In genomic region chr1:241387216-241387615, GRCh38 we compare ENCODE assay signal across 5 cellular contexts. TPM values are rescaled to one million over a fixed set of nuclear protein-coding genes. Genes with fewer than 3 reads are reported as not detected.
"Had no signal": no experiment of that assay in that cellular context is flagged by ENCODE, and none has a peak within 500 bp of the region (broad histone marks: within the 10 kb centered on the region; RNA-seq: fewer than 3 reads in every experiment).

No MANE protein-coding gene starts in this region.

- DNase-seq: H9, HCEC 1CT, IMR-90 had no signal

- H3K4me2 ChIP-seq: GM23338 had no signal

- H3K4me1 Mint-ChIP-seq: GM23338, H9 had no signal

- H3K9me3 Mint-ChIP-seq: GM23338, H9 had no signal

- H3K27ac Mint-ChIP-seq: GM23338, H9 had no signal

- H3K4me3 Mint-ChIP-seq: GM23338, H9 had no signal

- H3K4me3 ChIP-seq: GM23338, K562 had no signal

- ATAC-seq: GM23338, K562 had no signal

- H2AFZ ChIP-seq: GM23338 had no signal

RNA-seq across cellular contexts. Expression of gene RGS7, which starts 30.2 kb away (rescaled TPM):
- total RNA-seq: K562 had no signal
